Comparison of ENCODE assay signal across 20 cellular contexts in the genomic region with DNA sequence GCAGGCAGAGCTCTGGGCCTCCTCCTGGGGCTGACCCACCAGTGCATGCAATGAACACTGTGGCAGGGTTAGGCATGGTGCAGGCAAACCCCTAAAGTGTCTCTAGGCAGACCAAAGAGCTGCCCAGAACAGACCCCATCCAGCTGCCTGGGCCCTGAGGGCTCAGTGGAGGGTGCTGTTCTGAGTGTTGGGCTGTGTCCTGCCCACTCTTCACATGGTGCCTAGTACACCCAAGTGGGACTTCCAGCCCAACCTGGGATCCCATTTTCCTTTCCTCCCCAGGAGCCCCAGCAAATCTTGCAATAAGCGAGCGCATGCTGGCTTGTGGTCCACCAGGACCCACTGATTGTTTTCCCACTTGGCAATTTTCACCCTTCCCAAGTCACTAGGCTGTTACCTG. TPM values are rescaled to one million over a fixed set of nuclear protein-coding genes. Genes with fewer than 3 reads are reported as not detected.
A peak's percentile ranks its signal among the peaks of the same experiment; 100 is the strongest.
DNase-seq lines count a peak whose midpoint lies in the region; ATAC-seq, FAIRE-seq and TF ChIP-seq lines count a peak whose summit lies in the region.
"Had no signal": no experiment of that assay in that cellular context is flagged by ENCODE, and none has a peak within 500 bp of the region (broad histone marks: within the 10 kb centered on the region; RNA-seq: fewer than 3 reads in every experiment).

No MANE protein-coding gene starts in this region.

- no CpG with 5 or more reads among the region's 2 CpGs for WGBS in H9 (ENCODE audit: extremely low coverage, insufficient read length, low lambda C conversion rate)
- WGBS in SK-N-SH (ENCODE audit: low lambda C conversion rate) = 61% methylated on average over 2 of the region's 2 CpGs

- peak; percentile 13 for FAIRE-seq in bronchial epithelial cell (lab: Jason Lieb, UNC)
- FAIRE-seq: GM12891, GM18507, H1, HTR-8/SVneo, RCC 7860 had no signal

- no peak for ATAC-seq in mucosa of descending colon

- no peaks in the 10 kb centered on the region; a peak in 1 of 5 replicates for H3K9me3 Mint-ChIP-seq in H9
- H3K9me3 Mint-ChIP-seq: CD4-positive, CD25-positive, alpha-beta regulatory T cell had no signal

- H3K18ac ChIP-seq in H9 (ENCODE audit: insufficient read length, low read depth, low read length) = no peak overlapping the region

- H3K9me2 ChIP-seq in SK-N-SH = no peaks in the 10 kb centered on the region

- no peak overlapping the region for H3K4me3 Mint-ChIP-seq in H9

- no peak overlapping the region for H2AK5ac ChIP-seq in H9 (ENCODE audit: insufficient read length, low read length)

- H3K9ac ChIP-seq in H9 (ENCODE audit: extremely low read depth, insufficient read length, low read length) = no peak overlapping the region
- H3K9ac ChIP-seq in SK-N-SH = no peak overlapping the region

- peaks cover under 1% of the 10 kb centered on the region for H3K79me1 ChIP-seq in H9 (ENCODE audit: insufficient read depth, low read depth, low read length, poor library complexity, severe bottlenecking)

- no peaks in the 10 kb centered on the region for H3F3A ChIP-seq in SK-N-SH (replicated peaks; ENCODE audit: insufficient read depth)

- no peak overlapping the region for H3K23ac ChIP-seq in H9 (ENCODE audit: insufficient read length, low read depth, low read length)

- H3K79me2 ChIP-seq in H9 (ENCODE audit: insufficient read depth, low read length) (no peaks in the 10 kb centered on the region), SK-N-SH (ENCODE audit: insufficient read depth) (no peaks in the 10 kb centered on the region)

- H2BK15ac ChIP-seq in H9 (ENCODE audit: low read depth, low read length) = no peak overlapping the region

- no peak overlapping the region for H3T11ph ChIP-seq in H9 (ENCODE audit: low read length)

- H3K27me3 ChIP-seq in H9 (ENCODE audit: insufficient read depth, low read length) (no peaks in the 10 kb centered on the region), bronchial epithelial cell (ENCODE audit: control insufficient read depth, insufficient read depth, low read length) (no peaks in the 10 kb centered on the region), tibial artery (no peaks in the 10 kb centered on the region), SK-N-SH (ENCODE audit: insufficient read depth) (no peaks in the 10 kb centered on the region)

- TF ChIP-seq CTCF in H9 (conservative IDR thresholded peaks at IDR 0.05) (no peak), bronchial epithelial cell (IDR thresholded peaks at IDR 0.05; ENCODE audit: insufficient read depth, low read length, severe bottlenecking) (no peak), mucosa of descending colon (IDR thresholded peaks at IDR 0.05) (no peak), tibial artery (IDR thresholded peaks at IDR 0.05) (no peak), SK-N-SH (IDR thresholded peaks at IDR 0.05) (no peak)

- H3K27ac Mint-ChIP-seq in H9 = no peak overlapping the region
- H3K27ac Mint-ChIP-seq: CD4-positive, CD25-positive, alpha-beta regulatory T cell had no signal

- H3K56ac ChIP-seq in H9 (ENCODE audit: insufficient read length, low read depth, low read length) = no peak overlapping the region

- H3K4me3 ChIP-seq in bronchial epithelial cell (ENCODE audit: low read depth, low read length) = no peak overlapping the region
- H3K4me3 ChIP-seq in mucosa of descending colon = no peak overlapping the region
- H3K4me3 ChIP-seq in tibial artery = no peak overlapping the region
- no peak overlapping the region for H3K4me3 ChIP-seq in SK-N-SH (ENCODE audit: low read depth in 2 of 2, low read length in 1 of 2)

- intact Hi-C loops in mucosa of descending colon (cut with DNase I, micrococcal nuclease) (no loop called here), tibial artery (cut with DNase I; ENCODE audit: low total_unique reads) (no loop called here)

- H3K4me1 Mint-ChIP-seq in H9 = peaks cover 2 to 19% of the 10 kb centered on the region in 2 experiments; a peak in 3 of 4 replicates

- no peak overlapping the region for H2BK120ac ChIP-seq in H9 (ENCODE audit: low read depth, low read length, poor library complexity, severe bottlenecking)

- H3K4me2 ChIP-seq in H9 (ENCODE audit: insufficient read depth, insufficient read length, low read length) = no peak overlapping the region
- H3K4me2 ChIP-seq in SK-N-SH = no peak overlapping the region

- H3K27me3 Mint-ChIP-seq in H9 (ENCODE audit: low read depth) = no peaks in the 10 kb centered on the region

- H4K8ac ChIP-seq in H9 (replicated peaks; ENCODE audit: insufficient read length, low read depth, low read length) = no peak overlapping the region

- H4K5ac ChIP-seq in H9 (ENCODE audit: insufficient read length, low read depth, low read length) = no peak overlapping the region

- H4K20me1 ChIP-seq in H9 (ENCODE audit: control insufficient read depth, insufficient read depth, insufficient read length) = peaks cover 3% of the 10 kb centered on the region
- H4K20me1 ChIP-seq in SK-N-SH (ENCODE audit: insufficient read depth) = peaks cover 9% of the 10 kb centered on the region; the same call in 1 of the 2 replicates

- no peak for TF ChIP-seq RAD21 in SK-N-SH (IDR thresholded peaks at IDR 0.05; ENCODE audit: low read length)

- no peaks in the 10 kb centered on the region; a peak in 1 of 7 replicates for H3K36me3 Mint-ChIP-seq in H9 (ENCODE audit: insufficient read depth in 1 of 3, low read depth in 3 of 3)
- H3K36me3 Mint-ChIP-seq: CD4-positive, CD25-positive, alpha-beta regulatory T cell had no signal

- POLR2A ChIA-PET in SK-N-SH (lab: Yijun Ruan, JAX) = interaction anchor here (1.5 to 1.6 kb wide), 2 partner anchors 19 to 23 kb away, joined by 4 to 6 read pairs; no protein-coding TSS in a partner anchor

- no peak for TF ChIP-seq EP300 in SK-N-SH (IDR thresholded peaks at IDR 0.05; ENCODE audit: borderline replicate concordance in 1 of 2, low read depth in 1 of 2, low read length in 1 of 2)

- H2BK5ac ChIP-seq in H9 (ENCODE audit: insufficient read length, low read length) = no peak overlapping the region

- CTCF ChIA-PET in SK-N-SH (lab: Yijun Ruan, JAX) = interaction anchor here (1.0 to 16.4 kb wide), 7 partner anchors 10 to 48 kb away, joined by 3 to 224 read pairs (median 4); a partner anchor contains a TSS

- H4K91ac ChIP-seq in H9 (ENCODE audit: insufficient read length, low read depth, low read length) = no peak overlapping the region

- H3K27ac ChIP-seq in H9 (ENCODE audit: insufficient read length, low read depth, low read length) = no peak overlapping the region
- H3K27ac ChIP-seq in tibial artery = peak overlapping the region; percentile 97 to 98
- peak overlapping the region in 1 of 2 experiments; percentile 91; a peak in 2 of 4 replicates for H3K27ac ChIP-seq in SK-N-SH (ENCODE audit: low read depth in 2 of 2, low read length in 1 of 2)

- H2BK12ac ChIP-seq in H9 (ENCODE audit: insufficient read length, low read depth, low read length) = no peak overlapping the region

- no peaks in the 10 kb centered on the region for H3K36me3 ChIP-seq in bronchial epithelial cell (ENCODE audit: control insufficient read depth, insufficient read depth, low read length)
- no peaks in the 10 kb centered on the region for H3K36me3 ChIP-seq in mucosa of descending colon (ENCODE audit: low read depth)
- H3K36me3 ChIP-seq in tibial artery = no peaks in the 10 kb centered on the region
- H3K36me3 ChIP-seq in SK-N-SH (replicated peaks in 1 of 2; ENCODE audit: control insufficient read depth in 1 of 2, insufficient read depth in 2 of 2, low read length in 1 of 2) = no peaks in the 10 kb centered on the region

- no peaks in the 10 kb centered on the region for H3K23me2 ChIP-seq in H9 (ENCODE audit: insufficient read length, low read depth, low read length, poor library complexity, severe bottlenecking)

- H2BK20ac ChIP-seq in H9 (ENCODE audit: low read depth, low read length, poor library complexity, severe bottlenecking) = no peak overlapping the region

- H3K4me1 ChIP-seq in H9 (ENCODE audit: insufficient read depth, low read length) (no peaks in the 10 kb centered on the region; the same call in 1 of the 2 replicates), mucosa of descending colon (ENCODE audit: low read depth) (peaks cover 11% of the 10 kb centered on the region), tibial artery (peaks cover 8 to 89% (median 84%) of the 10 kb centered on the region in 4 donors), SK-N-SH (ENCODE audit: control insufficient read depth in 1 of 2, insufficient read depth in 2 of 2, low read depth in 1 of 2, low read length in 1 of 2) (peaks cover 0 to 63% of the 10 kb centered on the region in 2 experiments; a peak in 1 of 4 replicates)
- H3K4me1 ChIP-seq: Caco-2 had no signal

- no peak overlapping the region for H3K4ac ChIP-seq in H9 (ENCODE audit: low read depth, low read length)

- 0 out of 2 replicates have a peak overlapping the region, but pooled peaks have one; percentile 21 for H3K14ac ChIP-seq in H9 (ENCODE audit: insufficient read depth, low read length)

- H2AFZ ChIP-seq in H9 (ENCODE audit: low read length) (no peak overlapping the region), SK-N-SH (ENCODE audit: low read depth) (no peak overlapping the region)

- no peaks in the 10 kb centered on the region for H3K9me3 ChIP-seq in H9 (ENCODE audit: control insufficient read depth, low read depth, low read length)
- H3K9me3 ChIP-seq in mucosa of descending colon = no peaks in the 10 kb centered on the region
- no peaks in the 10 kb centered on the region for H3K9me3 ChIP-seq in tibial artery
- H3K9me3 ChIP-seq in SK-N-SH = no peaks in the 10 kb centered on the region
- H3K9me3 ChIP-seq: Caco-2 had no signal

- DNase-seq in H9 (no peak), bronchial epithelial cell (ENCODE audit: low read depth) (no peak), mucosa of descending colon (peak in 2 of 3 donors; percentile 11), tibial artery (peak in 1 of 2 donors; percentile 53), SK-N-SH (no peak), NCI-H2029 treated with DMSO at 0.1 percent for 48 hours (lab: John Stamatoyannopoulos, UW) (no peak), activated gamma-delta T cell (lab: John Stamatoyannopoulos, UW) (no peak)
- DNase-seq: Caco-2; CD4-positive, CD25-positive, alpha-beta regulatory T cell; DMS 273 treated with DMSO at 0.1 percent for 48 hours; IMR-90; MV-4-11; NCI-H1694 treated with DMSO at 0.1 percent for 48 hours; NCI-H446; NCI-H526 had no signal

RNA-seq across cellular contexts. Expression of a gene that starts 26.4 kb away (rescaled TPM):
- 40.7 and 41.1 TPM in 2 replicates for total RNA-seq in H9 (2021)
- total RNA-seq in bronchial epithelial cell = 19.2 and 23.2 TPM in 2 replicates
- 10 to 100 TPM; 11.2 to 15.3 (median 15.1) TPM for total RNA-seq in mucosa of descending colon
- 27.4 and 33.0 TPM in 2 replicates for polyA plus RNA-seq in SK-N-SH (2012; rRNA removed)
- 8.7 and 26.7 TPM in 2 replicates for polyA plus RNA-seq in SK-N-SH (2012; cell fraction: cytosol; rRNA removed)
- polyA plus RNA-seq in SK-N-SH (2012; cell fraction: nucleus; rRNA removed) = 105 and 141 TPM in 2 replicates

RNA-seq across cellular contexts. Expression of a gene that starts 30.7 kb away (rescaled TPM):
- total RNA-seq in H9 (2021) (14.6 and 22.9 TPM in 2 replicates), bronchial epithelial cell (41.6 and 44.2 TPM in 2 replicates), mucosa of descending colon (10 to 100 TPM; 17.5 to 29.7 (median 27.6) TPM)
- polyA plus RNA-seq in SK-N-SH (2012; rRNA removed) = 20.7 and 25.5 TPM in 2 replicates
- 10.1 and 15.9 TPM in 2 replicates for polyA plus RNA-seq in SK-N-SH (2012; cell fraction: cytosol; rRNA removed)
- 28.8 and 32.7 TPM in 2 replicates for polyA plus RNA-seq in SK-N-SH (2012; cell fraction: nucleus; rRNA removed)

RNA-seq across cellular contexts. Expression of a gene that starts 48.6 kb away (rescaled TPM):
- 22.9 and 25.5 TPM in 2 replicates for total RNA-seq in H9 (2021)
- total RNA-seq in bronchial epithelial cell = 12.9 and 19.1 TPM in 2 replicates
- total RNA-seq in mucosa of descending colon = 10 to 100 TPM; 20.9 to 23.6 (median 22.6) TPM
- 33.5 and 34.7 TPM in 2 replicates for polyA plus RNA-seq in SK-N-SH (2012; rRNA removed)
- 16.1 and 21.5 TPM in 2 replicates for polyA plus RNA-seq in SK-N-SH (2012; cell fraction: cytosol; rRNA removed)
- 59.6 and 61.9 TPM in 2 replicates for polyA plus RNA-seq in SK-N-SH (2012; cell fraction: nucleus; rRNA removed)

RNA-seq across cellular contexts. Expression of a gene that starts 48.6 kb away (rescaled TPM):
- 42.2 and 43.3 TPM in 2 replicates for total RNA-seq in H9 (2021)
- total RNA-seq in bronchial epithelial cell = 221 and 272 TPM in 2 replicates
- 10 to 100 TPM; 61.2 to 88.7 (median 70.7) TPM for total RNA-seq in mucosa of descending colon
- polyA plus RNA-seq in SK-N-SH (2012; rRNA removed) = 205 and 343 TPM in 2 replicates
- polyA plus RNA-seq in SK-N-SH (2012; cell fraction: cytosol; rRNA removed) = 170 and 298 TPM in 2 replicates
- 209 and 222 TPM in 2 replicates for polyA plus RNA-seq in SK-N-SH (2012; cell fraction: nucleus; rRNA removed)

Comparison
In these comparisons a context has a peak if more than half of its experiments do, and no peak if none do; other contexts are left out.
1. DNase-seq: peak in mucosa of descending colon (2 of 3); none in H9 (single experiment), bronchial epithelial cell (single experiment), SK-N-SH (single experiment), NCI-H2029 treated with DMSO at 0.1 percent for 48 hours (single experiment) and activated gamma-delta T cell (single experiment).